In the genomic region with DNA sequence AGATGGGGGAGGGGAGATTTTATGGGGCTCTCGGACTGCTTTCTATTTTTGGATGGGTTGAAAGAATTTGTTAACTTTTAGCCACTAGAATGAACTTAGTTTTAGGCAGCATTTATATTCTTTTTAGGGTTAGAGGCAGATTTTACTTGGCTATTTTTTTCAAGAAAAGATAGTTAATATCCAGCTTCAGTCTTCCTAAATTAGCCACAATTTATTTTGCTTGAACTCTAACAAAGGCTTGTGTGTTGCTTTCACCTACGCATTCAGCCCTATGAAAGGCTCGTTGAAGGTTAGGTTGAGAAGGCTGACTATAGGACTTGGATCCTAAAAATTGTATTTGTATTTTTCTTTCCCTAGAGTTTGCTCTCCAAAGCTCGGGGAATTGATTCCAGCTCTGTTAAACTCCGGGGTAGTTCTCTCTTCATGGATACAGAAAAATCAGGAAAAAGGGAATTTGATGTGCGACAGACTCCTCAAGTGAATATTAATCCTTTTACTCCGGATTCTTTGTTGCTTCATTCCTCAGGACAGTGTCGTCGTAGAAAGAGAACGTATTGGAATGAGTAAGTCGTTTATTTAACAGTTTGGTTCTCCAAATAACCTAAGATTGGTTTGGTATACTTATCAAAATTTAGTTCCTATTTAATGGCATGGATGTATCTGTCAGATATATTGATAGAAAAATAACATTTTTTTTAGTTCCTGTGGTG, we compare ENCODE assay signal across 8 cellular contexts. TPM values are rescaled to one million over a fixed set of nuclear protein-coding genes. Genes with fewer than 3 reads are reported as not detected.
DNase-seq lines count a peak whose midpoint lies in the region; ATAC-seq and TF ChIP-seq lines count a peak whose summit lies in the region.

No MANE protein-coding gene starts in this region.

- in situ Hi-C loops in ACHN (cut with HindIII; ENCODE audit: low pct_ligation_motif_present, low pct_unique_long_range_greater_than_20kb, low sequenced_read_pairs) = no loop called here

- no peaks in the 10 kb centered on the region for H3K9me3 ChIP-seq in HUES48 (ENCODE audit: control insufficient read depth, insufficient read depth, low read length)

- DNase-seq in ACHN (peak; percentile 5), mesothelial cell of epicardium (ENCODE audit: low spot score in 2 of 2, unreplicated experiment in 2 of 2) (no peak), COLO829 (ENCODE audit: low spot score) (no peak), GM19238 (ENCODE audit: insufficient read length, low spot score) (no peak)

- H3K9me3 Mint-ChIP-seq in brain (no peaks in the 10 kb centered on the region), mesothelial cell of epicardium (no peaks in the 10 kb centered on the region)

- H3K27me3 Mint-ChIP-seq in brain (peaks cover 12% of the 10 kb centered on the region), mesothelial cell of epicardium (ENCODE audit: low read depth) (no peaks in the 10 kb centered on the region)

- H3K9ac ChIP-seq in HUES48 (ENCODE audit: low read depth, low read length) = peak overlapping the region; percentile 95

- peak overlapping the region; percentile 95 for H3K27ac ChIP-seq in HUES48 (ENCODE audit: low read depth, low read length)

- H3K27me3 ChIP-seq in HUES48 (ENCODE audit: control insufficient read depth, insufficient read depth, low read length) = no peaks in the 10 kb centered on the region

- H3K4me3 ChIP-seq in HUES48 (ENCODE audit: low read depth, low read length) = peak overlapping the region; percentile 93

- ATAC-seq in HG02870 (IDR thresholded peaks at IDR 0.05; ENCODE audit: unreplicated experiment) (no peak), HG02623 (IDR thresholded peaks at IDR 0.05; ENCODE audit: unreplicated experiment) (no peak)

- H3K27ac Mint-ChIP-seq in brain = peak overlapping the region; percentile 88 to 99 (median 90)
- H3K27ac Mint-ChIP-seq in mesothelial cell of epicardium = peak overlapping the region; percentile 96

- H3K4me3 Mint-ChIP-seq in brain = peak overlapping the region; percentile 86 to 97 (median 89)
- peak overlapping the region; percentile 93 for H3K4me3 Mint-ChIP-seq in mesothelial cell of epicardium

- TF ChIP-seq CTCF in brain (conservative IDR thresholded peaks at IDR 0.05) (no peak), mesothelial cell of epicardium (IDR thresholded peaks at IDR 0.05; ENCODE audit: unreplicated experiment) (no peak)

- H3K36me3 ChIP-seq in HUES48 (ENCODE audit: control insufficient read depth, insufficient read depth, low read length) = peaks cover 56% of the 10 kb centered on the region

- H3K4me1 ChIP-seq in HUES48 (ENCODE audit: control insufficient read depth, insufficient read depth, low read length) = peaks cover 32% of the 10 kb centered on the region

- H3K4me1 Mint-ChIP-seq in brain (peaks cover 63% of the 10 kb centered on the region), mesothelial cell of epicardium (peaks cover 50% of the 10 kb centered on the region)

- H3K36me3 Mint-ChIP-seq in brain (peaks cover 21% of the 10 kb centered on the region), mesothelial cell of epicardium (peaks cover 8% of the 10 kb centered on the region)

RNA-seq across cellular contexts. Expression of a gene that starts 2.2 kb away (rescaled TPM):
- 21.2 TPM for polyA plus RNA-seq in brain (ENCODE audit: insufficient read depth, low read depth, low replicate concordance)
- 64.7 to 67.2 TPM (median 66.4 TPM) in 3 replicates for total RNA-seq in mesothelial cell of epicardium
